In genomic region chr1:45894331-45894730, GRCh38 we compare ENCODE assay signal across 23 cellular contexts.
DNase-seq lines count a peak whose midpoint lies in the region; ATAC-seq, FAIRE-seq and TF ChIP-seq lines count a peak whose summit lies in the region.
"Had no signal": no experiment of that assay in that cellular context is flagged by ENCODE, and none has a peak within 500 bp of the region (broad histone marks: within the 10 kb centered on the region; RNA-seq: fewer than 3 reads in every experiment).

No MANE protein-coding gene starts in this region.

- H3K36me3 ChIP-seq in GM12878 (ENCODE audit: control insufficient read depth in 2 of 2, insufficient read depth in 2 of 2, low read length in 1 of 2) = no peaks in the 10 kb centered on the region; a peak in 1 of 4 replicates

- TF ChIP-seq RAD21 in A549 (conservative IDR thresholded peaks at IDR 0.05 in 1 of 2, IDR thresholded peaks at IDR 0.05 in 1 of 2) (no peak), GM12878 (IDR thresholded peaks at IDR 0.05; ENCODE audit: insufficient read depth, low read depth, low read length) (no peak)

- FAIRE-seq in A549 (lab: Jason Lieb, UNC) (no peak), H54 (lab: Jason Lieb, UNC) (peak; percentile 6), GM12878 (lab: Jason Lieb, UNC) (peak; percentile 75), islet of Langerhans (lab: Jason Lieb, UNC) (peak; percentile 58)
- FAIRE-seq: A204.1, D721Med, G401.6, GM12892, GM18507 had no signal

- DNase-seq in A549 (ENCODE audit: low read depth in 1 of 2, low spot score in 1 of 2) (no peak), H54 (ENCODE audit: insufficient read length, low spot score) (no peak), GM12878 (ENCODE audit: low read depth, low spot score) (no peak), foreskin fibroblast (no peak)
- DNase-seq in activated CD4-positive, alpha-beta memory T cell treated with anti-CD3 and anti-CD28 coated beads, Interleukin-2, amount 10 ng/mL, durations not matched to agents 7 days and 5 days = no peak
- DNase-seq: 8988T; AML-193; Caco-2; Calu3; CD4-positive, alpha-beta T cell; CD8-positive, alpha-beta T cell; DMS79 treated with DMSO at 0.1 percent for 48 hours; GF-D8 had no signal

- no peaks in the 10 kb centered on the region for H3K4me1 Mint-ChIP-seq in activated CD4-positive, alpha-beta memory T cell treated with anti-CD3 and anti-CD28 coated beads, Interleukin-2, amount 10 ng/mL, durations not matched to agents 7 days and 5 days
- H3K4me1 Mint-ChIP-seq: B cell had no signal

- H3K4me3 ChIP-seq in A549 (no peak overlapping the region), GM12878 (no peak overlapping the region), foreskin fibroblast (ENCODE audit: low read depth in 1 of 2, low read length in 2 of 2) (no peak overlapping the region)
- H3K4me3 ChIP-seq: BLaER1 treated with 17β-estradiol and CSF1 and Interleukin-3, amounts not matched to agents 10 nM and 100 nM had no signal

- RAD21 ChIA-PET in GM12878 (lab: Charles Lee; ENCODE audit: unreplicated experiment) = no interaction called here

- TF ChIP-seq EP300 in A549 (IDR thresholded peaks at IDR 0.05) = no peak
- TF ChIP-seq EP300 in GM12878 (IDR thresholded peaks at IDR 0.05; ENCODE audit: borderline replicate concordance in 1 of 2, control insufficient read depth in 1 of 2, low read depth in 2 of 2, low read length in 2 of 2) = no peak

- CTCF ChIA-PET in A549 (lab: Yijun Ruan, JAX) = interaction anchor here (0.7 kb wide), 1 partner anchor 117 kb away, joined by 4 read pairs; no protein-coding TSS in a partner anchor
- CTCF ChIA-PET in GM12878 (lab: Yijun Ruan, JAX) = interaction anchor here (1.2 kb wide), 1 partner anchor 8 kb away, joined by 6 read pairs; no protein-coding TSS in a partner anchor
- CTCF ChIA-PET in activated CD4-positive, alpha-beta memory T cell treated with anti-CD3 and anti-CD28 coated beads, Interleukin-2, amount 10 ng/mL, durations not matched to agents 7 days and 5 days (lab: Charles Lee) = no interaction called here

- TF ChIP-seq CTCF in A549 (IDR thresholded peaks at IDR 0.05) (no peak), GM12878 (IDR thresholded peaks at IDR 0.05 in 2 of 3, conservative IDR thresholded peaks at IDR 0.05 in 1 of 3; ENCODE audit: control insufficient read depth in 2 of 3, extremely low read depth in 1 of 3, insufficient read depth in 1 of 3, low read depth in 3 of 3, low read length in 3 of 3) (no peak), foreskin fibroblast (IDR thresholded peaks at IDR 0.05; ENCODE audit: low read depth, low read length) (no peak)

- H3K27ac Mint-ChIP-seq in activated CD4-positive, alpha-beta memory T cell treated with anti-CD3 and anti-CD28 coated beads, Interleukin-2, amount 10 ng/mL, durations not matched to agents 7 days and 5 days = no peak overlapping the region
- H3K27ac Mint-ChIP-seq: B cell; CD4-positive, alpha-beta T cell; CD8-positive, alpha-beta T cell had no signal

- H3K27me3 ChIP-seq in GM12878 (replicated peaks in 1 of 2; ENCODE audit: control insufficient read depth in 2 of 2, insufficient read depth in 2 of 2, low read length in 1 of 2) = no peaks in the 10 kb centered on the region
- H3K27me3 ChIP-seq: BLaER1 treated with 17β-estradiol and CSF1 and Interleukin-3, amounts not matched to agents 10 nM and 100 nM had no signal

- H3K79me2 ChIP-seq in GM12878 (ENCODE audit: control insufficient read depth, insufficient read depth, low read length) = no peaks in the 10 kb centered on the region

- intact Hi-C loops in GM12878 (cut with micrococcal nuclease; ENCODE audit: unreplicated experiment) = no loop called here

- ATAC-seq in A549 (no peak), GM12878 (no peak), GM21423 (IDR thresholded peaks at IDR 0.05; ENCODE audit: unreplicated experiment) (no peak)
- ATAC-seq: CD8-positive, alpha-beta T cell had no signal

- TF ChIP-seq POLR2A in A549 (IDR thresholded peaks at IDR 0.05; ENCODE audit: low read length) = no peak
- no peak for TF ChIP-seq POLR2A in H54 (IDR thresholded peaks at IDR 0.05; ENCODE audit: low read depth, low read length)
- TF ChIP-seq POLR2A in GM12878 (IDR thresholded peaks at IDR 0.05; ENCODE audit: low read depth, low read length) = no peak

- SMC1A ChIA-PET in GM12878 (lab: Charles Lee; ENCODE audit: uncharacterized antibody, unreplicated experiment) = interaction anchor here (1.4 kb wide), 2 partner anchors 15 to 19 kb away, joined by 4 to 5 read pairs; no protein-coding TSS in a partner anchor

- no peaks in the 10 kb centered on the region for H3K9me3 Mint-ChIP-seq in activated CD4-positive, alpha-beta memory T cell treated with anti-CD3 and anti-CD28 coated beads, Interleukin-2, amount 10 ng/mL, durations not matched to agents 7 days and 5 days
- H3K9me3 Mint-ChIP-seq: CD4-positive, alpha-beta T cell; CD8-positive, alpha-beta T cell had no signal

- BruUV-seq in GM12878 (replicated peaks; lab: Mats Ljungman, UMichigan) = no TSS peak

- H3K4me3 Mint-ChIP-seq in activated CD4-positive, alpha-beta memory T cell treated with anti-CD3 and anti-CD28 coated beads, Interleukin-2, amount 10 ng/mL, durations not matched to agents 7 days and 5 days = no peak overlapping the region
- H3K4me3 Mint-ChIP-seq: B cell; CD4-positive, alpha-beta T cell; CD8-positive, alpha-beta T cell had no signal

- POLR2A ChIA-PET in A549 (lab: Yijun Ruan, JAX) = no interaction called here
- POLR2A ChIA-PET in GM12878 (lab: Charles Lee) = no interaction called here
- POLR2A ChIA-PET in activated CD4-positive, alpha-beta memory T cell treated with anti-CD3 and anti-CD28 coated beads, Interleukin-2, amount 10 ng/mL, durations not matched to agents 7 days and 5 days (lab: Charles Lee) = no interaction called here

- H3K36me3 Mint-ChIP-seq in activated CD4-positive, alpha-beta memory T cell treated with anti-CD3 and anti-CD28 coated beads, Interleukin-2, amount 10 ng/mL, durations not matched to agents 7 days and 5 days (ENCODE audit: low read depth) = peaks cover 7% of the 10 kb centered on the region
- H3K36me3 Mint-ChIP-seq: CD8-positive, alpha-beta T cell had no signal

- in situ Hi-C loops in GM12878 (cut with MboI) = no loop called here

- peaks cover 51% of the 10 kb centered on the region for H3K4me1 ChIP-seq in A549
- H3K4me1 ChIP-seq in GM12878 (ENCODE audit: control insufficient read depth, insufficient read depth, low read length) = no peaks in the 10 kb centered on the region
- H3K4me1 ChIP-seq: BLaER1 treated with 17β-estradiol and CSF1 and Interleukin-3, amounts not matched to agents 10 nM and 100 nM had no signal

- peak overlapping the region in 1 of 2 experiments; percentile 2; a peak in 1 of 6 replicates for H3K27ac ChIP-seq in A549
- H3K27ac ChIP-seq in GM12878 (ENCODE audit: control insufficient read depth, insufficient read depth) = no peak overlapping the region
- H3K27ac ChIP-seq: BLaER1 treated with 17β-estradiol and CSF1 and Interleukin-3, amounts not matched to agents 10 nM and 100 nM; C4-2B had no signal

- no peak overlapping the region for H3K9ac ChIP-seq in GM12878 (ENCODE audit: control insufficient read depth, insufficient read depth, low read length)
- H3K9ac ChIP-seq: BLaER1 treated with 17β-estradiol and CSF1 and Interleukin-3, amounts not matched to agents 10 nM and 100 nM had no signal

- no peak overlapping the region for H2AFZ ChIP-seq in GM12878 (ENCODE audit: control insufficient read depth, low read depth, low read length)

- H3K9me3 ChIP-seq in A549 = no peaks in the 10 kb centered on the region
- no peaks in the 10 kb centered on the region for H3K9me3 ChIP-seq in GM12878 (replicated peaks; ENCODE audit: control insufficient read depth, insufficient read depth, low read length)
- H3K9me3 ChIP-seq: Caco-2 had no signal

- WGBS in A549 (ENCODE audit: missing lambda C conversion rate) = 91% methylated on average over 4 of the region's 4 CpGs
- WGBS in GM12878 (ENCODE audit: insufficient coverage, insufficient replicate concordance, low lambda C conversion rate, missing lambda C conversion rate) = over 99% methylated on average over 4 of the region's 4 CpGs

- no peaks in the 10 kb centered on the region for H3K27me3 Mint-ChIP-seq in activated CD4-positive, alpha-beta memory T cell treated with anti-CD3 and anti-CD28 coated beads, Interleukin-2, amount 10 ng/mL, durations not matched to agents 7 days and 5 days
- H3K27me3 Mint-ChIP-seq: B cell; CD4-positive, alpha-beta T cell had no signal

- no peak overlapping the region for H3K4me2 ChIP-seq in A549
- H3K4me2 ChIP-seq in GM12878 (ENCODE audit: control insufficient read depth, insufficient read depth) = no peak overlapping the region
- H3K4me2 ChIP-seq: BLaER1 treated with 17β-estradiol and CSF1 and Interleukin-3, amounts not matched to agents 10 nM and 100 nM had no signal

- H4K20me1 ChIP-seq in GM12878 (ENCODE audit: control insufficient read depth, insufficient read depth) = no peaks in the 10 kb centered on the region

TF ChIP-seq in A549, 52 proteins besides CTCF, POLR2A, EP300 and RAD21:
- TF ChIP-seq TFCP2L1 (CRISPR knock-in tag; IDR thresholded peaks at IDR 0.05) (no peak), MAFK (IDR thresholded peaks at IDR 0.05; ENCODE audit: partially characterized antibody) (peak; percentile 53)

TF ChIP-seq in GM12878, 131 proteins besides CTCF, POLR2A, EP300 and RAD21:
- no peak for TF ChIP-seq IRF3 (IDR thresholded peaks at IDR 0.05)
- TF ChIP-seq RAD51 (IDR thresholded peaks at IDR 0.05) = no peak
- no peak for TF ChIP-seq HCFC1 (IDR thresholded peaks at IDR 0.05; ENCODE audit: low read length)
- TF ChIP-seq MTA2 (IDR thresholded peaks at IDR 0.05; ENCODE audit: low read depth) = no peak
- no peak for TF ChIP-seq BCL3 (IDR thresholded peaks at IDR 0.05; ENCODE audit: borderline replicate concordance, insufficient read depth, low read depth, low read length, poor library complexity, severe bottlenecking)
